Comparison of ENCODE assay signal across 1 cellular context in genomic region chr2:42123426-42123825, GRCh38.
TF ChIP-seq lines count a peak whose summit lies in the region.

No MANE protein-coding gene starts in this region.

TF ChIP-seq in SK-N-SH, 30 proteins besides CTCF, POLR2A, EP300 and RAD21 (continued from another document):
- TF ChIP-seq PBX3 (IDR thresholded peaks at IDR 0.05) (no peak), EZH2phosphoT487 (IDR thresholded peaks at IDR 0.05; ENCODE audit: borderline replicate concordance, low read depth) (no peak), FOXJ3 (CRISPR knock-in tag; IDR thresholded peaks at IDR 0.05) (peak; percentile 92), POLR2AphosphoS5 (IDR thresholded peaks at IDR 0.05; ENCODE audit: low read depth, low read length) (no peak), IRF3 (IDR thresholded peaks at IDR 0.05; ENCODE audit: low read depth, low read length) (no peak), RFX5 (IDR thresholded peaks at IDR 0.05; ENCODE audit: low read length) (0 out of 2 replicates have a peak, but pooled peaks have one; percentile 6), ZBTB33 (IDR thresholded peaks at IDR 0.05; ENCODE audit: borderline replicate concordance, low read depth) (no peak), MEF2A (IDR thresholded peaks at IDR 0.05; ENCODE audit: borderline replicate concordance, low read depth) (no peak), YY1 (IDR thresholded peaks at IDR 0.05; ENCODE audit: low read depth) (no peak), FOSL2 (IDR thresholded peaks at IDR 0.05; ENCODE audit: borderline replicate concordance, low read depth) (no peak), TAF1 (IDR thresholded peaks at IDR 0.05; ENCODE audit: borderline replicate concordance, low read depth, low read length) (no peak), TEAD4 (IDR thresholded peaks at IDR 0.05; ENCODE audit: borderline replicate concordance, insufficient read depth) (no peak), GATA2 (CRISPR knock-in tag; IDR thresholded peaks at IDR 0.05) (peak; percentile 89), JUND (IDR thresholded peaks at IDR 0.05) (no peak), ELF1 (IDR thresholded peaks at IDR 0.05) (no peak), USF2 (IDR thresholded peaks at IDR 0.05; ENCODE audit: borderline replicate concordance, low read depth, low read length) (no peak), MAX (IDR thresholded peaks at IDR 0.05; ENCODE audit: low read depth) (no peak), GABPA (IDR thresholded peaks at IDR 0.05; ENCODE audit: low read depth) (no peak), MXI1 (IDR thresholded peaks at IDR 0.05; ENCODE audit: low read depth, low read length) (peak; percentile 51; the same call in 1 of the 2 replicates), SMC3 (IDR thresholded peaks at IDR 0.05; ENCODE audit: low read depth, low read length) (no peak), NFIC (IDR thresholded peaks at IDR 0.05; ENCODE audit: borderline replicate concordance) (no peak), CHD2 (IDR thresholded peaks at IDR 0.05; ENCODE audit: low read length, partially characterized antibody) (peak; percentile 54)
